18 cellular contexts compared by ENCODE assay signal in genomic region chr12:94677778-94678177, GRCh38. TPM values are rescaled to one million over a fixed set of nuclear protein-coding genes. Genes with fewer than 3 reads are reported as not detected.
A peak's percentile ranks its signal among the peaks of the same experiment; 100 is the strongest.
DNase-seq lines count a peak whose midpoint lies in the region; ATAC-seq and TF ChIP-seq lines count a peak whose summit lies in the region.
"Had no signal": no experiment of that assay in that cellular context is flagged by ENCODE, and none has a peak within 500 bp of the region (broad histone marks: within the 10 kb centered on the region; RNA-seq: fewer than 3 reads in every experiment).

No MANE protein-coding gene starts in this region.

- H3K36me3 ChIP-seq in GM23338 (ENCODE audit: insufficient read depth): no peaks in the 10 kb centered on the region
- H3K36me3 ChIP-seq in trophoblast cell (ENCODE audit: control insufficient read depth in 1 of 2, insufficient read depth in 2 of 2, low read length in 2 of 2): no peaks in the 10 kb centered on the region
- H3K36me3 ChIP-seq: lower lobe of right lung, pancreas had no signal

- peaks cover 7% of the 10 kb centered on the region for H3K9me3 Mint-ChIP-seq in GM23338
- H3K9me3 Mint-ChIP-seq in central memory CD8-positive, alpha-beta T cell: peaks cover 5% of the 10 kb centered on the region

- no peak overlapping the region for H3K18ac ChIP-seq in trophoblast cell (ENCODE audit: low read length)

- no peak overlapping the region for H2BK120ac ChIP-seq in trophoblast cell (ENCODE audit: insufficient read depth, low read length, poor library complexity)

- intact Hi-C loops in cardiac septum (cut with DNase I): no loop called here

- H3K79me2 ChIP-seq in GM23338 (replicated peaks; ENCODE audit: insufficient read depth) (no peaks in the 10 kb centered on the region), trophoblast cell (ENCODE audit: control insufficient read depth, insufficient read depth, low read length, poor library complexity) (no peaks in the 10 kb centered on the region)

- no peaks in the 10 kb centered on the region for H3K9me3 ChIP-seq in trophoblast cell (ENCODE audit: insufficient read depth, low read depth, low read length)
- H3K9me3 ChIP-seq: lower lobe of right lung, pancreas had no signal

- no peak overlapping the region for H3K4me2 ChIP-seq in GM23338
- no peak overlapping the region for H3K4me2 ChIP-seq in trophoblast cell (ENCODE audit: low read length)

- no peak overlapping the region for H4K91ac ChIP-seq in trophoblast cell (ENCODE audit: low read depth, low read length)

- peaks cover 1% of the 10 kb centered on the region for H3K27me3 Mint-ChIP-seq in GM23338 (ENCODE audit: insufficient read depth, low read depth, poor library complexity)
- no peaks in the 10 kb centered on the region for H3K27me3 Mint-ChIP-seq in central memory CD8-positive, alpha-beta T cell

- DNase-seq in GM13976 (ENCODE audit: low spot score) (peak; percentile 47), GM23338 (ENCODE audit: low spot score) (no peak), trophoblast cell (peak; percentile 69 to 93), cardiac septum (ENCODE audit: low spot score) (no peak), COLO829 (ENCODE audit: low spot score) (no peak), foreskin fibroblast (no peak)
- DNase-seq in central memory CD8-positive, alpha-beta T cell (ENCODE audit: low spot score in 2 of 2): no peak
- DNase-seq: activated CD4-positive, CD25-positive, alpha-beta regulatory T cell; activated T-cell treated with anti-CD3 and anti-CD28 coated beads for 4 hours; anterior cingulate cortex; C1 segment of cervical spinal cord; effector CD4-positive, alpha-beta T cell; lower lobe of right lung; NCI-H1048; NCI-H526; pancreas had no signal

- H3K4me3 Mint-ChIP-seq in GM23338: no peak overlapping the region
- H3K4me3 Mint-ChIP-seq in central memory CD8-positive, alpha-beta T cell: no peak overlapping the region

- no peak overlapping the region for H3K4ac ChIP-seq in trophoblast cell (ENCODE audit: low read depth, low read length)

- H3K27ac ChIP-seq in GM23338 (ENCODE audit: low read depth): no peak overlapping the region
- no peak overlapping the region for H3K27ac ChIP-seq in trophoblast cell (ENCODE audit: low read depth, low read length)
- H3K27ac ChIP-seq: pancreas, SK-N-MC had no signal

- H3K4me1 Mint-ChIP-seq in GM23338: peaks cover 35% of the 10 kb centered on the region
- H3K4me1 Mint-ChIP-seq in central memory CD8-positive, alpha-beta T cell: peaks cover 42% of the 10 kb centered on the region

- no peak overlapping the region for H4K12ac ChIP-seq in trophoblast cell (ENCODE audit: low read depth, low read length)

- H2AFZ ChIP-seq in GM23338: peak overlapping the region; percentile 74; the same call in 1 of the 2 replicates
- H2AFZ ChIP-seq in trophoblast cell (ENCODE audit: insufficient read depth, low read length, poor library complexity): no peak overlapping the region

- no peak for ATAC-seq in GM23338
- peak; percentile 16 for ATAC-seq in central memory CD8-positive, alpha-beta T cell (replicated peaks; ENCODE audit: extremely low read depth, poor library complexity, severe bottlenecking)
- no peak for ATAC-seq in HG02571 (IDR thresholded peaks at IDR 0.05; ENCODE audit: unreplicated experiment)

- H3K9ac ChIP-seq in trophoblast cell (ENCODE audit: low read length): no peak overlapping the region

- H4K8ac ChIP-seq in trophoblast cell (ENCODE audit: low read depth, low read length): no peak overlapping the region

- no peak overlapping the region for H3K23ac ChIP-seq in trophoblast cell (ENCODE audit: low read length)

- no peak overlapping the region for H2BK12ac ChIP-seq in trophoblast cell (ENCODE audit: low read length)

- TF ChIP-seq CTCF in GM13976 (IDR thresholded peaks at IDR 0.05; ENCODE audit: borderline replicate concordance, control extremely low read depth, extremely low read depth, insufficient read depth, missing control alignments) (no peak), GM23338 (conservative IDR thresholded peaks at IDR 0.05; ENCODE audit: low read depth in 2 of 2) (no peak), foreskin fibroblast (IDR thresholded peaks at IDR 0.05; ENCODE audit: low read depth, low read length) (no peak)

- H3K14ac ChIP-seq in trophoblast cell (ENCODE audit: low read length): no peak overlapping the region

- WGBS in trophoblast cell (ENCODE audit: extremely low coverage, insufficient coverage, insufficient read length): no CpG with 5 or more reads among the region's 1 CpG

- H4K20me1 ChIP-seq in GM23338 (replicated peaks; ENCODE audit: insufficient read depth): no peaks in the 10 kb centered on the region

- in situ Hi-C loops in GM13976 (cut with MboI; ENCODE audit: low sequenced_read_pairs, unreplicated experiment): no loop called here

- no peak overlapping the region for H2AK5ac ChIP-seq in trophoblast cell (ENCODE audit: low read length)

- no peak overlapping the region for H3K27ac Mint-ChIP-seq in GM23338
- peak overlapping the region; percentile 91 for H3K27ac Mint-ChIP-seq in central memory CD8-positive, alpha-beta T cell (ENCODE audit: low read depth)

- 0 out of 2 replicates have a peak, but pooled peaks cover 2% of the 10 kb centered on the region for H3F3A ChIP-seq in GM23338 (replicated peaks; ENCODE audit: low read depth)

- H3K9me2 ChIP-seq in GM23338 (ENCODE audit: insufficient read depth): 0 out of 2 replicates have a peak, but pooled peaks cover 5% of the 10 kb centered on the region

- H3K36me3 Mint-ChIP-seq in GM23338 (ENCODE audit: low read depth): peaks cover 5% of the 10 kb centered on the region
- H3K36me3 Mint-ChIP-seq in central memory CD8-positive, alpha-beta T cell (ENCODE audit: insufficient read depth): peaks cover 11% of the 10 kb centered on the region

- H3K27me3 ChIP-seq in GM23338 (ENCODE audit: insufficient read depth): no peaks in the 10 kb centered on the region
- no peaks in the 10 kb centered on the region for H3K27me3 ChIP-seq in trophoblast cell (ENCODE audit: insufficient read depth, low read length)
- H3K27me3 ChIP-seq: pancreas had no signal

- H3K79me1 ChIP-seq in trophoblast cell (ENCODE audit: low read length): peaks cover 3% of the 10 kb centered on the region

- no peak overlapping the region for H2BK5ac ChIP-seq in trophoblast cell (ENCODE audit: low read depth, low read length, poor library complexity)

- H3K4me3 ChIP-seq in GM23338 (no peak overlapping the region), trophoblast cell (ENCODE audit: low read depth, low read length) (no peak overlapping the region), foreskin fibroblast (ENCODE audit: low read depth in 1 of 2, low read length in 2 of 2) (no peak overlapping the region)
- H3K4me3 ChIP-seq: lower lobe of right lung, pancreas, SK-N-MC had no signal

- H3K4me1 ChIP-seq in GM23338 (ENCODE audit: insufficient read depth) (peaks cover 45% of the 10 kb centered on the region), trophoblast cell (ENCODE audit: control insufficient read depth in 1 of 2, insufficient read depth in 2 of 2, low read length in 2 of 2) (peaks cover 4 to 16% of the 10 kb centered on the region in 2 experiments)

TF ChIP-seq in GM23338, 12 proteins besides CTCF, POLR2A, EP300 and RAD21:
- TF ChIP-seq ZNF331 (CRISPR knock-in tag; IDR thresholded peaks at IDR 0.05; ENCODE audit: low read depth): no peak
- TF ChIP-seq EZH2 (IDR thresholded peaks at IDR 0.05; ENCODE audit: low read depth, unreplicated experiment): no peak
- TF ChIP-seq CREB1 (CRISPR knock-in tag; IDR thresholded peaks at IDR 0.05; ENCODE audit: low read depth): no peak
- no peak for TF ChIP-seq EZH2phosphoT487 (IDR thresholded peaks at IDR 0.05; ENCODE audit: unreplicated experiment)
- no peak for TF ChIP-seq STAT1 (IDR thresholded peaks at IDR 0.05; ENCODE audit: unreplicated experiment)
- no peak for TF ChIP-seq ZNF114 (CRISPR knock-in tag; IDR thresholded peaks at IDR 0.05)

RNA-seq across cellular contexts. Expression of gene TMCC3, which starts 27.4 kb away (rescaled TPM):
- total RNA-seq in GM23338 (2014; rRNA removed; shearing (Covaris generic)): 2.4 and 3.6 TPM in 2 replicates
- polyA plus RNA-seq in GM23338 (2016; fragmentation: Nextera tagmentation; extraction: Ambion mirVana): 1.4 and 1.6 TPM in 2 replicates
- 12.1 and 15.6 TPM in 2 replicates for polyA plus RNA-seq in trophoblast cell (2013)
- total RNA-seq in cardiac septum: 2.3 TPM

Comparison
In these comparisons a context has a peak if more than half of its experiments do, and no peak if none do; other contexts are left out.
1. DNase-seq: peak in GM13976 (single experiment) and trophoblast cell (2 of 2); none in GM23338 (single experiment), central memory CD8-positive, alpha-beta T cell (0 of 2), cardiac septum (single experiment), COLO829 (single experiment) and foreskin fibroblast (0 of 2).